ENCODE assay signal across 34 cellular contexts in the genomic region with DNA sequence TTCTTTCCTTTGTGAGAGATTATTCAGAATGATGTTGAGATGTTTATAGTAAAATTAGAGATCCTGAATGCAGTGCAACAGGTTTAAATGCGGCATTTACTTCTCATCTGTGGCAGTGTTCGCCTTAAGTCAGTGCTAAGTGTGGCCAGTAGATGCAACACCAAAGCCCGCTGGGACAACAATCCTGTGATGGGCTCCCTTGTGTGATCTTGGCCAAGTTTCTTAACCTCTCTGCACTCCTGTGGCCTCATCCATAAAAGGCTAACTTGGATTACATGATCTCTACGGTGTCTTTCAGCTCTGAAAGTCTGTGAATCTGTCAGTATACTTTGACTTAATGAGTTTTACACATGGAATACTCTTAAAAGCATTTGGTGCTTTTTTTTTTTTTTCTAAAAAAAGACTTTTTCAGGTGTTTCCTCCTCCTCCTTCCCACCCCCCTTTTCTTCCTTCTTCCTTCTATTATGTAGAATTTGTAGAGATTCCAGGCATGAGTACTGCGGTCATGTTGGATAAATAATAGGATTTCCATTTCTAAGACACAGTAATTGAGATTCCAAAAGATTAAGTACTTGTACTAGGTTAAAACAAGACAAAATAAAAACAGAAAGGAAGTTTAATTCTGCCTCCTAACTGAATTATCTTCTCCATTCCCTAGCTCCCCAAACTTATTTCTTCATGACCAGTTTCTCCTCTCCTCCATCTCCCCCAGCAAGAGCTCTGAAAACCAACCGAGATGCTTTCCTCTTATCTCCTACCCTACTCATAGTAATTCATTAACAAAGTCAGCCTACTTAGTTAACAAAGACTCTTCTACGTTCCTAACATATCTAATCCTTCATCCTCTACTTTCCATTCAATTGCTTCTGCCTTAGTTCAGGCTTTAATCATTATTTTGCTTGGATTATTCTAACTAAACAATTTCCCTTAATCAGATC. TPM values are rescaled to one million over a fixed set of nuclear protein-coding genes. Genes with fewer than 3 reads are reported as not detected.
"Had no signal": no experiment of that assay in that cellular context is flagged by ENCODE, and none has a peak within 500 bp of the region (broad histone marks: within the 10 kb centered on the region; RNA-seq: fewer than 3 reads in every experiment).

No MANE protein-coding gene starts in this region.

- ATAC-seq: activated CD4-positive, CD25-positive, alpha-beta regulatory T cell treated with anti-CD3 and anti-CD28 coated beads, Interleukin-2, amount 50 U/mL, for 24 hours; effector memory CD8-positive, alpha-beta T cell; left colon; pancreas; stimulated activated naive B cell treated with anti-CD40 and anti-IgM and Interleukin-4, amounts not matched to agents 10 μg/mL and 1 μg/mL and 100 μg/mL, for 72 hours; upper lobe of right lung had no signal

- H3K4me3 Mint-ChIP-seq: activated CD4-positive, alpha-beta memory T cell treated with anti-CD3 and anti-CD28 coated beads for 36 hours; activated CD4-positive, alpha-beta T cell treated with anti-CD3 and anti-CD28 coated beads, Interleukin-2, amount 10 ng/mL, durations not matched to agents 24 days and 14 days; activated naive CD4-positive, alpha-beta T cell treated with anti-CD3 and anti-CD28 coated beads, Interleukin-2, amount 10 ng/mL, durations not matched to agents 7 days and 5 days; activated naive CD8-positive, alpha-beta T cell treated with anti-CD3 and anti-CD28 coated beads, Interleukin-2, amount 10 ng/mL, durations not matched to agents 7 days and 5 days; effector memory CD8-positive, alpha-beta T cell; mesothelial cell of epicardium; naive B cell; stimulated activated naive B cell treated with anti-CD40 and anti-IgM and Interleukin-4, amounts not matched to agents 10 μg/mL and 1 μg/mL and 100 μg/mL, for 72 hours had no signal

- FAIRE-seq: keratinocyte, pancreas, TTC549 had no signal

- H3K4me1 ChIP-seq: ascending aorta, esophagus muscularis mucosa, pancreas, prostate gland, right atrium auricular region, stomach, suprapubic skin, tibial artery, upper lobe of right lung had no signal

- H3K36me3 ChIP-seq: ascending aorta, brain microvascular endothelial cell, esophagus muscularis mucosa, pancreas, prostate gland, right atrium auricular region, stomach, suprapubic skin, tibial artery, upper lobe of right lung had no signal

- DNase-seq: activated CD4-positive, alpha-beta memory T cell treated with anti-CD3 and anti-CD28 coated beads for 36 hours; activated CD4-positive, alpha-beta T cell treated with anti-CD3 and anti-CD28 coated beads, Interleukin-2, amount 10 ng/mL, durations not matched to agents 24 days and 14 days; activated CD8-positive, alpha-beta memory T cell treated with anti-CD3 and anti-CD28 coated beads, Interleukin-2, amount 50 U/mL, for 4 hours; activated gamma-delta T cell; activated naive CD4-positive, alpha-beta T cell treated with anti-CD3 and anti-CD28 coated beads, Interleukin-2, amount 10 ng/mL, durations not matched to agents 7 days and 5 days; activated naive CD8-positive, alpha-beta T cell treated with anti-CD3 and anti-CD28 coated beads, Interleukin-2, amount 10 ng/mL, durations not matched to agents 7 days and 5 days; activated T-cell treated with anti-CD3 and anti-CD28 coated beads, Interleukin-2, amount 50 U/mL, for 1 hour; brain microvascular endothelial cell; effector memory CD8-positive, alpha-beta T cell; foreskin melanocyte; left colon; mammary epithelial cell; naive B cell; nucleus accumbens; pancreas; stimulated activated CD4-positive, alpha-beta T cell treated with anti-CD3 and anti-CD28 coated beads, Interleukin-15, amount 100 ng/mL, for 24 hours; stimulated activated CD4-positive, alpha-beta T cell treated with anti-CD3 and anti-CD28 coated beads, Interleukin-2, amount 100 ng/mL, for 24 hours; stimulated activated naive B cell treated with anti-CD40 and anti-IgM and Interleukin-4, amounts not matched to agents 10 μg/mL and 1 μg/mL and 100 μg/mL, for 72 hours; stomach; tibial artery; upper lobe of right lung had no signal

- H3K27ac Mint-ChIP-seq: activated CD4-positive, alpha-beta memory T cell treated with anti-CD3 and anti-CD28 coated beads for 36 hours; activated CD4-positive, alpha-beta T cell treated with anti-CD3 and anti-CD28 coated beads, Interleukin-2, amount 10 ng/mL, durations not matched to agents 24 days and 14 days; activated naive CD4-positive, alpha-beta T cell treated with anti-CD3 and anti-CD28 coated beads, Interleukin-2, amount 10 ng/mL, durations not matched to agents 7 days and 5 days; activated naive CD8-positive, alpha-beta T cell treated with anti-CD3 and anti-CD28 coated beads, Interleukin-2, amount 10 ng/mL, durations not matched to agents 7 days and 5 days; effector memory CD8-positive, alpha-beta T cell; mesothelial cell of epicardium; stimulated activated naive B cell treated with anti-CD40 and anti-IgM and Interleukin-4, amounts not matched to agents 10 μg/mL and 1 μg/mL and 100 μg/mL, for 72 hours had no signal

- H3K4me1 Mint-ChIP-seq: activated CD4-positive, alpha-beta T cell treated with anti-CD3 and anti-CD28 coated beads, Interleukin-2, amount 10 ng/mL, durations not matched to agents 24 days and 14 days; activated naive CD4-positive, alpha-beta T cell treated with anti-CD3 and anti-CD28 coated beads, Interleukin-2, amount 10 ng/mL, durations not matched to agents 7 days and 5 days; activated naive CD8-positive, alpha-beta T cell treated with anti-CD3 and anti-CD28 coated beads, Interleukin-2, amount 10 ng/mL, durations not matched to agents 7 days and 5 days; naive B cell; stimulated activated naive B cell treated with anti-CD40 and anti-IgM and Interleukin-4, amounts not matched to agents 10 μg/mL and 1 μg/mL and 100 μg/mL, for 72 hours had no signal

- H3K27me3 ChIP-seq: ascending aorta, brain microvascular endothelial cell, esophagus muscularis mucosa, pancreas, right atrium auricular region, stomach, suprapubic skin, tibial artery, upper lobe of right lung had no signal

- H3K27me3 Mint-ChIP-seq: activated CD4-positive, alpha-beta memory T cell treated with anti-CD3 and anti-CD28 coated beads for 36 hours; activated CD4-positive, alpha-beta T cell treated with anti-CD3 and anti-CD28 coated beads, Interleukin-2, amount 10 ng/mL, durations not matched to agents 24 days and 14 days; activated naive CD4-positive, alpha-beta T cell treated with anti-CD3 and anti-CD28 coated beads, Interleukin-2, amount 10 ng/mL, durations not matched to agents 7 days and 5 days; activated naive CD8-positive, alpha-beta T cell treated with anti-CD3 and anti-CD28 coated beads, Interleukin-2, amount 10 ng/mL, durations not matched to agents 7 days and 5 days; effector memory CD8-positive, alpha-beta T cell; naive B cell; stimulated activated naive B cell treated with anti-CD40 and anti-IgM and Interleukin-4, amounts not matched to agents 10 μg/mL and 1 μg/mL and 100 μg/mL, for 72 hours had no signal

- H3K9me3 ChIP-seq: esophagus muscularis mucosa, pancreas, prostate gland, right atrium auricular region, suprapubic skin, tibial artery, upper lobe of right lung had no signal

- H3K36me3 Mint-ChIP-seq: activated CD4-positive, alpha-beta memory T cell treated with anti-CD3 and anti-CD28 coated beads for 36 hours; activated naive CD4-positive, alpha-beta T cell treated with anti-CD3 and anti-CD28 coated beads, Interleukin-2, amount 10 ng/mL, durations not matched to agents 7 days and 5 days; activated naive CD8-positive, alpha-beta T cell treated with anti-CD3 and anti-CD28 coated beads, Interleukin-2, amount 10 ng/mL, durations not matched to agents 7 days and 5 days; mesothelial cell of epicardium; naive B cell; stimulated activated naive B cell treated with anti-CD40 and anti-IgM and Interleukin-4, amounts not matched to agents 10 μg/mL and 1 μg/mL and 100 μg/mL, for 72 hours had no signal

- H3K9me3 Mint-ChIP-seq: activated CD4-positive, alpha-beta T cell treated with anti-CD3 and anti-CD28 coated beads, Interleukin-2, amount 10 ng/mL, durations not matched to agents 24 days and 14 days; mesothelial cell of epicardium; stimulated activated naive B cell treated with anti-CD40 and anti-IgM and Interleukin-4, amounts not matched to agents 10 μg/mL and 1 μg/mL and 100 μg/mL, for 72 hours had no signal

- H3K4me3 ChIP-seq: ascending aorta, coronary artery, esophagus muscularis mucosa, pancreas, prostate gland, right atrium auricular region, stomach, suprapubic skin, tibial artery, upper lobe of right lung had no signal

- H3K27ac ChIP-seq: ascending aorta, brain microvascular endothelial cell, coronary artery, esophagus muscularis mucosa, pancreas, prostate gland, right atrium auricular region, stomach, suprapubic skin, tibial artery, upper lobe of right lung, VCaP had no signal

RNA-seq across cellular contexts. Expression of gene NAV3, which starts 42.2 kb away (rescaled TPM):
- total RNA-seq: activated CD4-positive, alpha-beta memory T cell treated with anti-CD3 and anti-CD28 coated beads for 36 hours; activated CD4-positive, alpha-beta T cell treated with anti-CD3 and anti-CD28 coated beads, Interleukin-2, amount 10 ng/mL, durations not matched to agents 24 days and 14 days; activated CD8-positive, alpha-beta memory T cell treated with anti-CD3 and anti-CD28 coated beads for 36 hours; activated naive CD8-positive, alpha-beta T cell treated with anti-CD3 and anti-CD28 coated beads, Interleukin-2, amount 10 ng/mL, durations not matched to agents 7 days and 5 days; T-helper 1 cell treated with Interleukin-12 subunit alpha and Interleukin-12 subunit beta and Interleukin-4 antibody, amounts not matched to agents 30 ng/mL and 1 ng/mL, for 36 hours had no signal
